ENCODE assay signal across 21 cellular contexts in genomic region chr2:178152542-178152941, GRCh38. TPM values are rescaled to one million over a fixed set of nuclear protein-coding genes. Genes with fewer than 3 reads are reported as not detected.
"Had no signal": no experiment of that assay in that cellular context is flagged by ENCODE, and none has a peak within 500 bp of the region (broad histone marks: within the 10 kb centered on the region; RNA-seq: fewer than 3 reads in every experiment).

No MANE protein-coding gene starts in this region.

- H3K36me3 ChIP-seq: esophagus muscularis mucosa, gastroesophageal sphincter, neutrophil, tibial nerve, upper lobe of right lung, vagina had no signal

- H3K4me1 ChIP-seq: gastroesophageal sphincter, testis, tibial nerve, upper lobe of right lung, vagina had no signal

- H3K4me3 ChIP-seq: esophagus muscularis mucosa, gastroesophageal sphincter, testis, tibial nerve, upper lobe of right lung, vagina had no signal

- ATAC-seq: effector memory CD8-positive, alpha-beta T cell; gastroesophageal sphincter; naive thymus-derived CD4-positive, alpha-beta T cell; right cardiac atrium; stimulated activated naive B cell treated with anti-CD40 and anti-IgM and Interleukin-4, amounts not matched to agents 10 μg/mL and 1 μg/mL and 100 μg/mL, for 72 hours; stimulated activated naive CD8-positive, alpha-beta T cell treated with anti-CD3 and anti-CD28 coated beads, Interleukin-15, amount 100 ng/mL, for 72 hours had no signal

- H3K27me3 ChIP-seq: neutrophil, testis, tibial nerve, upper lobe of right lung, vagina had no signal

- FAIRE-seq: keratinocyte had no signal

- H3K27ac ChIP-seq: epithelial cell of prostate, esophagus muscularis mucosa, gastroesophageal sphincter, neutrophil, testis, tibial nerve, upper lobe of right lung, vagina had no signal

- DNase-seq: effector memory CD8-positive, alpha-beta T cell; glutamatergic neuron; immature natural killer cell; left cardiac atrium; left ventricle myocardium superior; naive thymus-derived CD4-positive, alpha-beta T cell; posterior cingulate gyrus; right cardiac atrium; stimulated activated CD4-positive, alpha-beta T cell treated with anti-CD3 and anti-CD28 coated beads, Interleukin-2, amount 100 ng/mL, for 24 hours; stimulated activated CD4-positive, alpha-beta T cell treated with anti-CD3 and anti-CD28 coated beads, Interleukin-4, amount 100 ng/mL, for 4 hours; stimulated activated naive B cell treated with anti-CD40 and anti-IgM and Interleukin-4, amounts not matched to agents 10 μg/mL and 1 μg/mL and 100 μg/mL, for 72 hours; stimulated activated naive CD8-positive, alpha-beta T cell treated with anti-CD3 and anti-CD28 coated beads, Interleukin-15, amount 100 ng/mL, for 72 hours; testis; upper lobe of right lung had no signal

- H3K9me3 ChIP-seq: esophagus muscularis mucosa, gastroesophageal sphincter, neutrophil, testis, upper lobe of right lung, vagina had no signal

RNA-seq across cellular contexts. Expression of gene OSBPL6, which starts 41.8 kb away (rescaled TPM):
- polyA plus RNA-seq: immature natural killer cell had no signal
